ENCODE assay signal across 27 cellular contexts in the genomic region with DNA sequence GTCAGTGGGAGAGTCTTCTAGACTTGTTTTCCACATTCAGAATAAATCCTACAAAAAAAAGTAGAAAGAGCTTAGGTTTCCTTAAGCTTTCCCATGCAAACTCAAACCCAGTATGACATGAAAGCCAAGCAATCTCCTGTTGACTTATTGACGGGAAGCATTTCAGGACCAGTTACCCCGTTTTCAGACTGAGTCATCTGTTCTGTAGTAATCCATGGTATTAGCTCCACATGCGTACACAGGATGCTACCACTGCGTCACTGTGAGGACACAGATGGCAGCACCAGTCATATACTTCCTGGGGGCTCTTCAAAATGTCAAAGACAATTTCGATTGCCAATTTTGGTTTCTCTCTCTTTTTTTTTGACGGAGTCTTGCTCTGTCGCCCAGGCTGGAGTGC.
"Had no signal": no experiment of that assay in that cellular context is flagged by ENCODE, and none has a peak within 500 bp of the region (broad histone marks: within the 10 kb centered on the region; RNA-seq: fewer than 3 reads in every experiment).

No MANE protein-coding gene starts in this region.

- H3K27ac ChIP-seq: PC-9, RWPE1 had no signal

- H3K4me2 ChIP-seq: PC-9 had no signal

- H3K4me3 ChIP-seq: PC-9 had no signal

- DNase-seq: activated CD4-positive, alpha-beta T cell treated with anti-CD3 and anti-CD28 coated beads for 36 hours; activated CD4-positive, alpha-beta T cell treated with anti-CD3 and anti-CD28 coated beads, Interleukin-2, amount 10 ng/mL, durations not matched to agents 7 days and 5 days; activated CD4-positive, alpha-beta T cell treated with anti-CD3 and anti-CD28 coated beads, Interleukin-2, amount 50 U/mL, for 48 hours; activated CD8-positive, alpha-beta T cell treated with anti-CD3 and anti-CD28 coated beads, Interleukin-2, amount 10 ng/mL, durations not matched to agents 7 days and 5 days; activated gamma-delta T cell; activated naive CD4-positive, alpha-beta T cell treated with Interleukin-2 at 50 U/mL for 16 hours; activated naive CD8-positive, alpha-beta T cell treated with anti-CD3 and anti-CD28 coated beads, Interleukin-2, amount 10 ng/mL, durations not matched to agents 7 days and 5 days; activated T-cell treated with anti-CD3 and anti-CD28 coated beads, Interleukin-2, amount 50 U/mL, for 24 hours; central memory CD4-positive, alpha-beta T cell; NCI-H1105; NCI-H1417 treated with DMSO at 0.1 percent for 48 hours; NCI-H187 treated with DMSO at 0.1 percent for 48 hours; NCI-H2081; NCI-H2171 treated with DMSO at 0.1 percent for 48 hours; NCI-H2227 treated with DMSO at 0.1 percent for 48 hours; NCI-H446; NCI-H510A treated with DMSO at 0.1 percent for 48 hours; NCI-H526 treated with DMSO at 0.1 percent for 48 hours; NCI-H774; NK-92 treated with Interleukin-12 subunit alpha and Interleukin-12 subunit beta, amount 100 ng/mL, for 24 hours; PC-9; SIG-M5; T1000 had no signal

- H2AFZ ChIP-seq: PC-9 had no signal

- ATAC-seq: activated CD4-positive, alpha-beta T cell treated with anti-CD3 and anti-CD28 coated beads for 36 hours; activated CD4-positive, CD25-positive, alpha-beta regulatory T cell treated with anti-CD3 and anti-CD28 coated beads, Interleukin-2, amount 50 U/mL, for 24 hours; activated CD8-positive, alpha-beta T cell treated with anti-CD3 and anti-CD28 coated beads, Interleukin-2, amount 10 ng/mL, durations not matched to agents 7 days and 5 days; Right ventricle myocardium inferior; WTC11 had no signal
